ENCODE assay signal across 16 cellular contexts in the genomic region with DNA sequence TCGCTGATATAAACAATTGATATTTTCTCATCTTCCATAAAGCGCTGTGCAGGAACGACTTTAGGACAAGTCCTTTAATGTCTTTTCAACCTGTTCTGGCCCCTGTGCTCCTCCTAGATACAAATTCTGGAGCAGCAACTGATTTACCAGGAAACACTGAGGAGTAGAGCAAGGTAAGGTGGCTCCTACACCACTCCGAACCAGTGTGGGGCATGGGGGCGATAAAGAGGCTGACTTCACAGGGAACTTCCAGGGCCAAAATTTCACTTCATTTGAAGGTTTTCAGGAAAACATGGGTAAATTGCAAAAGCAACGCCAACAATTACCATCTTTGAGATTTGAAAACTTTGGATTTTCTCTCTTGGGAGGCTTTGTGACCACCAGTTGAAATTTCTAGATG.
"Had no signal": no experiment of that assay in that cellular context is flagged by ENCODE, and none has a peak within 500 bp of the region (broad histone marks: within the 10 kb centered on the region; RNA-seq: fewer than 3 reads in every experiment).

No MANE protein-coding gene starts in this region.

- H3K27me3 Mint-ChIP-seq: activated naive CD8-positive, alpha-beta T cell treated with anti-CD3 and anti-CD28 coated beads, Interleukin-2, amount 50 U/mL, for 24 hours; naive thymus-derived CD8-positive, alpha-beta T cell had no signal

- H3K36me3 Mint-ChIP-seq: naive thymus-derived CD8-positive, alpha-beta T cell had no signal

- H3K36me3 ChIP-seq: lower lobe of right lung, stomach, upper lobe of right lung had no signal

- H3K27ac ChIP-seq: foreskin keratinocyte, lower lobe of right lung, stomach, testis, upper lobe of right lung had no signal

- H3K9me3 ChIP-seq: lower lobe of right lung, stomach, testis, upper lobe of right lung had no signal

- DNase-seq: activated naive CD4-positive, alpha-beta T cell treated with anti-CD3 and anti-CD28 coated beads for 36 hours; activated naive CD8-positive, alpha-beta T cell treated with anti-CD3 and anti-CD28 coated beads, Interleukin-2, amount 50 U/mL, for 24 hours; aorta; cerebellar nuclear complex; effector memory CD4-positive, alpha-beta T cell; foreskin keratinocyte; left cardiac atrium; lower lobe of right lung; naive thymus-derived CD8-positive, alpha-beta T cell; occipital lobe; stomach; testis; upper lobe of right lung had no signal

- ATAC-seq: activated CD4-positive, CD25-positive, alpha-beta regulatory T cell treated with anti-CD3 and anti-CD28 coated beads, Interleukin-2, amount 50 U/mL, for 24 hours; activated naive CD8-positive, alpha-beta T cell treated with anti-CD3 and anti-CD28 coated beads, Interleukin-2, amount 50 U/mL, for 24 hours; foreskin keratinocyte; left cardiac atrium; lower lobe of right lung; naive thymus-derived CD8-positive, alpha-beta T cell; sciatic nerve; upper lobe of right lung had no signal

- H3K4me3 ChIP-seq: lower lobe of right lung, stomach, testis, upper lobe of right lung had no signal

- H3K27me3 ChIP-seq: foreskin keratinocyte, stomach, testis, upper lobe of right lung had no signal

- H3K27ac Mint-ChIP-seq: activated naive CD4-positive, alpha-beta T cell treated with anti-CD3 and anti-CD28 coated beads for 36 hours; activated naive CD8-positive, alpha-beta T cell treated with anti-CD3 and anti-CD28 coated beads, Interleukin-2, amount 50 U/mL, for 24 hours had no signal

- H3K4me3 Mint-ChIP-seq: activated naive CD4-positive, alpha-beta T cell treated with anti-CD3 and anti-CD28 coated beads for 36 hours; activated naive CD8-positive, alpha-beta T cell treated with anti-CD3 and anti-CD28 coated beads, Interleukin-2, amount 50 U/mL, for 24 hours; dendritic cell treated with granulocyte-macrophage colony-stimulating factor and Interleukin-4, amounts not matched to agents 40 ng/mL and 50 ng/mL, for 4 days had no signal
